In the genomic region with DNA sequence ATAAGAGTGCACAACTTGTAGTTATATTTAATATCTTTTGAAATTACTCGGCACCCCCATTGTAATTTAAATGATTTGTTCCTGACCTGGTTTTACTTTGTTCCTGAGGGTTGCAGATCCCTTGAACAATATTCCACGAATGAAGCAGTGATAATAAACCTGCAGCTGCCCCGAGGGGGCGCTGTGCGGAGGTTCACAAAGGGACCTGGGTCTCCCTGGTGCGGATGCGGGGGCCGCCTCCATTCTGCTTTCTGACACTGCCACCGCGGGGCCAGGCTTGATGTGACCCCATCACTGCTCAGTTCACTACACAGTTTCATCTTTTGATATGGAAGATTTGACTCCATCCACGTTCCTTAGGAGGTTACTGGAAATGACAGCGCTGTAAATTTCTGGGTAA, we compare ENCODE assay signal across 1 cellular context.
A peak's percentile ranks its signal among the peaks of the same experiment; 100 is the strongest.
TF ChIP-seq lines count a peak whose summit lies in the region.

No MANE protein-coding gene starts in this region.

TF ChIP-seq in H1, 55 proteins besides CTCF, POLR2A, EP300 and RAD21:
- TF ChIP-seq PHF8 (conservative IDR thresholded peaks at IDR 0.05; ENCODE audit: low read depth, low read length) (no peak), EZH2 (IDR thresholded peaks at IDR 0.05; ENCODE audit: low read depth, low read length, severe bottlenecking) (no peak), GABPA (IDR thresholded peaks at IDR 0.05; ENCODE audit: borderline replicate concordance, insufficient read depth, low read length) (peak; percentile 40; the same call in 1 of the 2 replicates), MAFK (IDR thresholded peaks at IDR 0.05; ENCODE audit: low read depth, low read length) (no peak), TAF7 (optimal IDR thresholded peaks at IDR 0.05; ENCODE audit: borderline replicate concordance, low read depth, low read length) (no peak), CREB1 (IDR thresholded peaks at IDR 0.05) (no peak), JUND (IDR thresholded peaks at IDR 0.05; ENCODE audit: low read length) (no peak), EGR1 (IDR thresholded peaks at IDR 0.05; ENCODE audit: borderline replicate concordance, low read depth, low read length) (peak; percentile 40; the same call in 1 of the 2 replicates)
